In the genomic region with DNA sequence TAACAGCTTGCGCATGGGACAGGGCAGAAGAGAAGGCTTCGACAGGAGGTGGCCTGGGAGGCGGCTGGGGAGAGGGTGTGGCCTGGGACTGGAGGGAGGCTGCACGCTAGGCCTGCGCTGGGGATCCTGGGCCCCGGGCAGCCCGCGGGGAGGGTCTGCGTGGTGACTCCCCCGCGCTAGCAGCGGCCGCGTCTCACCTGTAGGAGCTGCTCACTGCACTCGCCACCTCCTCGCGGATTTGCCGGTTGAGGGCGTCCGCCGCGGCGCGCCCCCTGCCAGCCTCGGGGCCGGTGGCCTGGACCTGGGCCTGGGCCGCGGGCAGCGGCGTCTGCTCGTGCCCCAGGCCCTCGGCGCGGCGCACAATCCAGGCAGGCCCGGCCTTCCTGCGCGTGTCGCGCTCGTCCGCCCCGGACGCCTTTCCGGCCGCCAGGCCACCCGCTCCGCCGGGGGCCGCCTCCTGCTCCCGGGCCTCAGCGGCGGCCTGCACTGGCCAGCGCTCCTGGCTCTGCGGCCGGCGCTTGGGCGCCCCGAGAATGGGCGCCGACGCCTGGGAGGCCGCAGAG, we compare ENCODE assay signal across 8 cellular contexts. TPM values are rescaled to one million over a fixed set of nuclear protein-coding genes. Genes with fewer than 3 reads are reported as not detected.
DNase-seq lines count a peak whose midpoint lies in the region; ATAC-seq, FAIRE-seq and TF ChIP-seq lines count a peak whose summit lies in the region.

No MANE protein-coding gene starts in this region.

- H4K5ac ChIP-seq in H1 (ENCODE audit: insufficient read length, low read depth, low read length), result no peak overlapping the region

- no peak for TF ChIP-seq POLR2A in H1 (IDR thresholded peaks at IDR 0.05; ENCODE audit: control extremely low read depth in 1 of 2, low read depth in 2 of 2, low read length in 2 of 2)
- no peak for TF ChIP-seq POLR2A in upper lobe of left lung (IDR thresholded peaks at IDR 0.05)

- no peak overlapping the region for H2BK120ac ChIP-seq in H1 (replicated peaks; ENCODE audit: low read depth, low read length)

- H3K79me1 ChIP-seq in H1 (ENCODE audit: low read depth, low read length), result no peaks in the 10 kb centered on the region

- H3K9me3 ChIP-seq in A673 (ENCODE audit: low read depth, low read length, poor library complexity, severe bottlenecking), result no peaks in the 10 kb centered on the region
- no peaks in the 10 kb centered on the region for H3K9me3 ChIP-seq in H1 (ENCODE audit: insufficient read depth in 2 of 2, low read depth in 1 of 2, low read length in 1 of 2)
- no peaks in the 10 kb centered on the region for H3K9me3 ChIP-seq in mesodermal cell (ENCODE audit: control insufficient read depth, low read length)
- H3K9me3 ChIP-seq in upper lobe of left lung, result no peaks in the 10 kb centered on the region

- H3K27ac ChIP-seq in A673 (ENCODE audit: low read depth, low read length, poor library complexity, severe bottlenecking), result no peak overlapping the region
- H3K27ac ChIP-seq in H1 (ENCODE audit: low read depth, low read length), result no peak overlapping the region
- no peak overlapping the region for H3K27ac ChIP-seq in mesodermal cell (ENCODE audit: low read depth, low read length, severe bottlenecking)
- peak overlapping the region in 1 of 4 donors; percentile 10 for H3K27ac ChIP-seq in upper lobe of left lung

- H2BK12ac ChIP-seq in H1 (ENCODE audit: low read depth, low read length), result peak overlapping the region; percentile 85; the same call in 1 of the 2 replicates

- H3K27me3 ChIP-seq in A673 (replicated peaks; ENCODE audit: insufficient read depth, low read depth, low read length, poor library complexity) (peaks cover 73% of the 10 kb centered on the region), H1 (replicated peaks in 1 of 4; ENCODE audit: control insufficient read depth in 3 of 4, extremely low read depth in 1 of 4, insufficient read depth in 3 of 4, low read length in 3 of 4) (peaks cover 43 to 75% (median 64%) of the 10 kb centered on the region in 4 experiments), upper lobe of left lung (peaks cover 0 to 25% (median 8%) of the 10 kb centered on the region in 4 donors)

- H4K8ac ChIP-seq in H1 (ENCODE audit: extremely low read depth, insufficient read depth, low read length), result no peak overlapping the region

- POLR2A ChIA-PET in A673 (lab: Charles Lee; ENCODE audit: low non-redundant PET) (no interaction called here), H1 (lab: Charles Lee; ENCODE audit: partially characterized antibody) (interaction anchor here (2.0 to 2.7 kb wide), 2 partner anchors 83 to 93 kb away, joined by 5 to 6 read pairs; no protein-coding TSS in a partner anchor)

- peak overlapping the region in 1 of 4 experiments; percentile 39; a peak in 1 of 7 replicates for H3K9ac ChIP-seq in H1 (replicated peaks in 1 of 4; ENCODE audit: extremely low read depth in 1 of 4, low read depth in 3 of 4, low read length in 3 of 4)

- H3K4me2 ChIP-seq in H1 (ENCODE audit: insufficient read depth in 1 of 2, low read depth in 2 of 2, low read length in 2 of 2), result peak overlapping the region; percentile 79 to 82

- H3K14ac ChIP-seq in H1 (ENCODE audit: insufficient read length), result no peak overlapping the region

- no peak overlapping the region for H3K23ac ChIP-seq in H1 (ENCODE audit: insufficient read length)

- no peak overlapping the region for H4K91ac ChIP-seq in H1 (replicated peaks; ENCODE audit: insufficient read length, low read length)

- no peak for FAIRE-seq in H1 (lab: Jason Lieb, UNC)

- DNase-seq in A673 (ENCODE audit: low spot score) (peak; percentile 26), SHP77 treated with DMSO at 0.1 percent for 48 hours (lab: John Stamatoyannopoulos, UW) (peak; percentile 10), H1 (ENCODE audit: low read depth in 1 of 2, low spot score in 2 of 2) (peak in 1 of 2 experiments; percentile 71), upper lobe of left lung (peak; percentile 40 to 88)

- no peak overlapping the region for H2BK5ac ChIP-seq in H1 (ENCODE audit: low read depth, low read length)

- H3K4ac ChIP-seq in H1 (replicated peaks; ENCODE audit: insufficient read length, low read depth, low read length), result no peak overlapping the region

- no peaks in the 10 kb centered on the region for H4K20me1 ChIP-seq in H1 (replicated peaks in 1 of 2; ENCODE audit: control insufficient read depth in 1 of 2, insufficient read depth in 2 of 2, low read length in 2 of 2)

- H2BK20ac ChIP-seq in H1 (ENCODE audit: low read length), result no peak overlapping the region

- H3K79me2 ChIP-seq in H1 (ENCODE audit: control insufficient read depth in 1 of 2, insufficient read depth in 2 of 2, low read length in 2 of 2), result no peaks in the 10 kb centered on the region

- H2AK5ac ChIP-seq in H1 (ENCODE audit: low read depth, low read length), result no peak overlapping the region

- peak overlapping the region; percentile 17 for H3K56ac ChIP-seq in H1 (replicated peaks; ENCODE audit: insufficient read length, low read depth, low read length)

- H3K36me3 ChIP-seq in A673 (ENCODE audit: insufficient read depth, low read length, poor library complexity, severe bottlenecking), result no peaks in the 10 kb centered on the region
- no peaks in the 10 kb centered on the region for H3K36me3 ChIP-seq in H1 (ENCODE audit: control insufficient read depth in 2 of 4, insufficient read depth in 4 of 4, low read length in 3 of 4)
- no peaks in the 10 kb centered on the region for H3K36me3 ChIP-seq in mesodermal cell (ENCODE audit: control insufficient read depth, insufficient read depth, low read length)
- H3K36me3 ChIP-seq in upper lobe of left lung, result no peaks in the 10 kb centered on the region

- peak overlapping the region; percentile 54; the same call in 1 of the 2 replicates for H2AFZ ChIP-seq in H1 (ENCODE audit: low read length)

- ATAC-seq in upper lobe of left lung (ENCODE audit: low FRiP score in 2 of 2) (peak in 1 of 2 donors; percentile 58), HG03097 (IDR thresholded peaks at IDR 0.05; ENCODE audit: low FRiP score, unreplicated experiment) (no peak), HG02763 (IDR thresholded peaks at IDR 0.05; ENCODE audit: unreplicated experiment) (no peak)

- WGBS in H1 (ENCODE audit: extremely low coverage in 1 of 2, insufficient coverage in 1 of 2, insufficient read length in 1 of 2, insufficient replicate concordance in 2 of 2, low coverage in 1 of 2, low lambda C conversion rate in 2 of 2, missing lambda C conversion rate in 1 of 2), 2 experiments, result 4% methylated on average over 33 of the region's 63 CpGs; no CpG with 5 or more reads in 1 of the 2 experiments
- WGBS in mesodermal cell (ENCODE audit: insufficient coverage in 2 of 2), 2 experiments, result 1 to 2% methylated on average over 24 to 53 of the region's 63 CpGs
- 10 to 11% methylated on average over 8 to 9 of the region's 63 CpGs for WGBS in upper lobe of left lung, 2 donors

- H3K4me3 ChIP-seq in A673 (ENCODE audit: low read depth, low read length, poor library complexity, severe bottlenecking) (peak overlapping the region; percentile 38), GM12875 (ENCODE audit: low read depth, low read length) (peak overlapping the region; percentile 48), H1 (ENCODE audit: extremely low read depth in 1 of 4, insufficient read depth in 2 of 4, low read depth in 3 of 4, low read length in 4 of 4) (peak overlapping the region; percentile 32 to 66 (median 45)), mesodermal cell (ENCODE audit: extremely low read depth, insufficient read depth, low read length, poor library complexity, severe bottlenecking) (peak overlapping the region; percentile 19), upper lobe of left lung (peak overlapping the region; percentile 12 to 67 (median 48))

- peak overlapping the region; percentile 52; the same call in 1 of the 2 replicates for H3K18ac ChIP-seq in H1 (ENCODE audit: extremely low read depth, low read length)

- no peak for TF ChIP-seq RAD21 in H1 (IDR thresholded peaks at IDR 0.05 in 1 of 2, conservative IDR thresholded peaks at IDR 0.05 in 1 of 2; ENCODE audit: low read depth in 2 of 2, low read length in 2 of 2)

- TF ChIP-seq CTCF in A673 (conservative IDR thresholded peaks at IDR 0.05; ENCODE audit: low read depth, low read length) (no peak), GM12875 (IDR thresholded peaks at IDR 0.05; ENCODE audit: borderline replicate concordance, insufficient read depth, low read depth, low read length) (no peak), H1 (IDR thresholded peaks at IDR 0.05; ENCODE audit: control extremely low read depth in 1 of 3, insufficient read depth in 1 of 3, low read depth in 1 of 3, low read length in 3 of 3) (peak in 2 of 3 experiments; percentile 2 to 23; a peak in 2 of 4 replicates), upper lobe of left lung (IDR thresholded peaks at IDR 0.05) (peak in 1 of 6 experiments; percentile 14)

- H3K23me2 ChIP-seq in H1 (ENCODE audit: low read depth, low read length), result peaks cover 15% of the 10 kb centered on the region; the same call in 1 of the 2 replicates

- H3K4me1 ChIP-seq in A673 (ENCODE audit: insufficient read depth, low read length, poor library complexity, severe bottlenecking) (peaks cover 27% of the 10 kb centered on the region), H1 (replicated peaks in 1 of 4; ENCODE audit: control insufficient read depth in 3 of 4, insufficient read depth in 4 of 4, low read length in 3 of 4) (peaks cover 13 to 28% (median 13%) of the 10 kb centered on the region in 4 experiments), mesodermal cell (ENCODE audit: control insufficient read depth, insufficient read depth, low read length, poor library complexity, severe bottlenecking) (peaks cover 5% of the 10 kb centered on the region), upper lobe of left lung (peaks cover 15 to 24% (median 17%) of the 10 kb centered on the region in 4 donors)

- TF ChIP-seq EP300 in H1 (IDR thresholded peaks at IDR 0.05; ENCODE audit: borderline replicate concordance in 1 of 2, low read depth in 2 of 2, low read length in 2 of 2) (no peak), upper lobe of left lung (IDR thresholded peaks at IDR 0.05) (no peak)

- intact Hi-C loops in A673 (cut with micrococcal nuclease; ENCODE audit: unreplicated experiment), result loop anchor here (5.0 kb wide), 1 partner anchor 70 kb away; no protein-coding TSS in a partner anchor

- BruUV-seq in A673 (replicated peaks; lab: Mats Ljungman, UMichigan), result no TSS peak

- H2BK15ac ChIP-seq in H1 (ENCODE audit: low read length), result no peak overlapping the region

- CTCF ChIA-PET in A673 (lab: Charles Lee) (no interaction called here), H1 (lab: Charles Lee; ENCODE audit: partially characterized antibody) (interaction anchor here (0.6 to 0.9 kb wide), 5 partner anchors 9 to 333 kb away, joined by 3 read pairs; no protein-coding TSS in a partner anchor)

RNA-seq across cellular contexts. Expression of gene MAP6, which starts 1.5 kb away (rescaled TPM):
- total RNA-seq in A673 (2021) (0.24 TPM in 1 of 2 replicates, not detected in the other), upper lobe of left lung (10 to 100 TPM in 2 of 6 donors, 1 to 10 TPM in 4; 3.5 to 17.6 (median 8.9) TPM)
- 0.54 and 0.94 TPM in 2 replicates for total RNA-seq in H1 (2021; fragmentation: NEBNext Ultra II Directional; extraction: Animal tissue kit (Norgen Biotek cat#: 25700))
- polyA plus RNA-seq in H1 (2011; rRNA removed), result 0.49 and 0.89 TPM in 2 replicates
- polyA plus RNA-seq in H1 (2011; cell fraction: cytosol; rRNA removed), result 0.65 TPM
- polyA plus RNA-seq in H1 (2011; cell fraction: nucleus; rRNA removed), result 1.3 TPM
- 0.96 to 1.3 TPM (median 1.0 TPM) in 4 replicates for polyA plus RNA-seq in H1 (2012, experiment 1 of 2)
- polyA plus RNA-seq in H1 (2012, experiment 2 of 2), result 0.68 TPM
- 0.22 TPM for polyA plus RNA-seq in H1 (2013, experiment 1 of 2)
- polyA plus RNA-seq in H1 (2013, experiment 2 of 2), result 0.09 TPM
- 0.54 and 1.2 TPM in 2 replicates for polyA minus RNA-seq in H1 (2011; rRNA and poly(A)+ RNA removed)
- polyA minus RNA-seq in H1 (2011; cell fraction: cytosol; rRNA and poly(A)+ RNA removed), result 0.51 TPM
- 0.70 TPM for polyA minus RNA-seq in H1 (2011; cell fraction: nucleus; rRNA and poly(A)+ RNA removed)
- polyA plus RNA-seq in mesodermal cell (2013, experiment 1 of 2), result 4.9 TPM
- 3.4 TPM for polyA plus RNA-seq in mesodermal cell (2013, experiment 2 of 2)

RNA-seq across cellular contexts. Expression of gene MOGAT2, which starts 50.3 kb away (rescaled TPM):
- total RNA-seq in A673 (2021) (not detected in 2 replicates), upper lobe of left lung (under 1 TPM in 2 of 6 donors, not detected in 4; 0.11 to 0.13 TPM)
- not detected in 2 replicates for total RNA-seq in H1 (2021; fragmentation: NEBNext Ultra II Directional; extraction: Animal tissue kit (Norgen Biotek cat#: 25700))
- polyA plus RNA-seq in H1 (2011; rRNA removed), result not detected in 2 replicates
- polyA plus RNA-seq in H1 (2011; cell fraction: cytosol; rRNA removed), result not detected
- polyA plus RNA-seq in H1 (2011; cell fraction: nucleus; rRNA removed), result not detected
- not detected in 4 replicates for polyA plus RNA-seq in H1 (2012, experiment 1 of 2)
- not detected for polyA plus RNA-seq in H1 (2012, experiment 2 of 2)
- polyA plus RNA-seq in H1 (2013, experiment 1 of 2), result not detected
- polyA plus RNA-seq in H1 (2013, experiment 2 of 2), result not detected
- not detected in 2 replicates for polyA minus RNA-seq in H1 (2011; rRNA and poly(A)+ RNA removed)
- not detected for polyA minus RNA-seq in H1 (2011; cell fraction: cytosol; rRNA and poly(A)+ RNA removed)
- not detected for polyA minus RNA-seq in H1 (2011; cell fraction: nucleus; rRNA and poly(A)+ RNA removed)
- not detected for polyA plus RNA-seq in mesodermal cell (2013, experiment 1 of 2)
- not detected for polyA plus RNA-seq in mesodermal cell (2013, experiment 2 of 2)

Comparison
In these comparisons a context has a peak if more than half of its experiments do, and no peak if none do; other contexts are left out.
1. CTCF ChIP-seq: peak in H1 (2 of 3); none in A673 (single experiment) and GM12875 (single experiment).
2. Peak in every context shown above with its lines, with median percentiles within 50 percentile points of each other: H3K4me3 ChIP-seq.